In the genomic region with DNA sequence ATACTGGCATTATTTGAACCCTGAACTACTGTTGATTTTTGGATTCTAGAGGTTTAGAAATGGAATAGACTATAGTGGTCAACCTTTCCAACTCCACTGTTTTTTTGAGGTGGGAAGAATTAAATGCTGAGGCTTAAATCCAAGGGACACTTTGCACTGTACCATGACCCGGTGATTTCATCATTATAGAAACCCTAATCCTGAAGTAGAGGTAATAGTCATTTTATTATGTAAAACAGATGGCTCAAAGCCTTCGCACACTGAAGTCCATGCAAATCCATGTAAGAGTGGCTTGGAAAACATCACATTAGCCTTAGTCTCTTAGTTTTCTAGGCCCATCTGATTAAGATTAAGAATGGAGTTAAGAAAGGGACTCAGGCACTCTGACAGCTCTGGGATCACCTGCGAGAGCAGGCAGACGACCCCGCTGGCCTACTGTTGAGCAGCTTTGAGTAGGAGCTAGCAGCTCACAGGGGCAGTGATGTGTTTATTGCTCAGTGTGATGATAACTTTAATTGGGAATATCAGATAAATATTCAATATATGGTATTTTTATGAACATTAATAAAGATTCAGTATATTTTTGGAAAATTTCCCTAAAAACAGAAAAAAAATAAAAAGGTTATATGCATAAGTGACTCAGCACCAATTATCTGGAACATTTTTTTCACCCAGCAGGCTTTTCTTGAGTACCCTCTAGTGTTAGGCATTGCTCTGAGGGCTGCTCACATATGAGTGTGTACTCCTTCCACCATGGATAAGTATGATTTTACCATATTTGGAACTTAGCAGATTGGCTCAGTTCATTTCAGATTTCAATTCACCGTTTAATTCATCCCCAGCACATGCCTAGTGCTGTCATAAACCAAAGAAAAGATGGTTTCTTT, we compare ENCODE assay signal across 12 cellular contexts. TPM values are rescaled to one million over a fixed set of nuclear protein-coding genes. Genes with fewer than 3 reads are reported as not detected.
DNase-seq lines count a peak whose midpoint lies in the region; ATAC-seq, FAIRE-seq and TF ChIP-seq lines count a peak whose summit lies in the region.
"Had no signal": no experiment of that assay in that cellular context is flagged by ENCODE, and none has a peak within 500 bp of the region (broad histone marks: within the 10 kb centered on the region; RNA-seq: fewer than 3 reads in every experiment).

No MANE protein-coding gene starts in this region.

- no peak for DNase-seq in activated CD4-positive, alpha-beta memory T cell treated with anti-CD3 and anti-CD28 coated beads, Interleukin-2, amount 10 ng/mL, durations not matched to agents 7 days and 5 days
- no peak for DNase-seq in activated CD4-positive, alpha-beta memory T cell treated with anti-CD3 and anti-CD28 coated beads for 36 hours
- DNase-seq in NCI-H2171 (lab: John Stamatoyannopoulos, UW) (peak; percentile 3), K562 (ENCODE audit: extremely low read depth in 1 of 4, low spot score in 3 of 4) (no peak), osteoblast (ENCODE audit: insufficient read length, low spot score, missing footprints) (no peak), uterus (no peak)
- DNase-seq: GDM1, NCI-H1417 treated with DMSO at 0.1 percent for 48 hours had no signal

- H3K36me3 Mint-ChIP-seq in activated CD4-positive, alpha-beta memory T cell treated with anti-CD3 and anti-CD28 coated beads, Interleukin-2, amount 10 ng/mL, durations not matched to agents 7 days and 5 days (ENCODE audit: low read depth) = peaks cover 18% of the 10 kb centered on the region
- peaks cover 2% of the 10 kb centered on the region for H3K36me3 Mint-ChIP-seq in activated CD4-positive, alpha-beta memory T cell treated with anti-CD3 and anti-CD28 coated beads for 36 hours
- H3K36me3 Mint-ChIP-seq: stimulated activated memory B cell treated with anti-CD40 and anti-IgM and Interleukin-4, amounts not matched to agents 10 μg/mL and 1 μg/mL and 100 μg/mL, for 72 hours had no signal

- H3K27ac ChIP-seq in K562 (ENCODE audit: extremely low read depth, low read depth, low read length) (peak overlapping the region; percentile 46; the same call in 2 of the 3 replicates), osteoblast (ENCODE audit: low read depth, low read length) (no peak overlapping the region), uterus (no peak overlapping the region)

- H3K4me2 ChIP-seq in K562 (ENCODE audit: insufficient read depth, low read length) (no peak overlapping the region), osteoblast (ENCODE audit: insufficient read depth, low read length) (no peak overlapping the region)

- peak overlapping the region; percentile 6 for H3K27ac Mint-ChIP-seq in activated CD4-positive, alpha-beta memory T cell treated with anti-CD3 and anti-CD28 coated beads, Interleukin-2, amount 10 ng/mL, durations not matched to agents 7 days and 5 days
- H3K27ac Mint-ChIP-seq in activated CD4-positive, alpha-beta memory T cell treated with anti-CD3 and anti-CD28 coated beads for 36 hours = no peak overlapping the region
- H3K27ac Mint-ChIP-seq: B cell had no signal

- in situ Hi-C loops in K562 (cut with MboI) = no loop called here

- TF ChIP-seq POLR2A in K562 (conservative IDR thresholded peaks at IDR 0.05) = no peak
- TF ChIP-seq POLR2A in uterus (IDR thresholded peaks at IDR 0.05) = no peak

- CTCF ChIA-PET in activated CD4-positive, alpha-beta memory T cell treated with anti-CD3 and anti-CD28 coated beads, Interleukin-2, amount 10 ng/mL, durations not matched to agents 7 days and 5 days (lab: Charles Lee) = interaction anchor here (1.6 kb wide), 1 partner anchor 13 kb away, joined by 6 read pairs; no protein-coding TSS in a partner anchor
- CTCF ChIA-PET in activated CD4-positive, alpha-beta memory T cell treated with anti-CD3 and anti-CD28 coated beads for 36 hours (lab: Charles Lee) = interaction anchor here (0.6 kb wide), 1 partner anchor 546 kb away, joined by 3 read pairs; no protein-coding TSS in a partner anchor
- CTCF ChIA-PET in K562 (lab: Yijun Ruan, JAX; ENCODE audit: low intra/inter-chr PET ratio) = no interaction called here

- H3K9me3 ChIP-seq in K562 (replicated peaks; ENCODE audit: control insufficient read depth, insufficient read depth, low read depth, low read length) = no peaks in the 10 kb centered on the region
- H3K9me3 ChIP-seq in osteoblast (ENCODE audit: low read depth, low read length) = no peaks in the 10 kb centered on the region
- no peaks in the 10 kb centered on the region for H3K9me3 ChIP-seq in uterus

- H3K4me3 ChIP-seq in K562 (no peak overlapping the region), osteoblast (ENCODE audit: insufficient read depth, low read length) (no peak overlapping the region), uterus (no peak overlapping the region)

- 63% methylated on average over 6 of the region's 6 CpGs for WGBS in K562 (ENCODE audit: insufficient coverage, low coverage, missing lambda C conversion rate)

- TF ChIP-seq RAD21 in K562 (CRISPR knock-in tag; conservative IDR thresholded peaks at IDR 0.05 in 1 of 2, IDR thresholded peaks at IDR 0.05 in 1 of 2) = no peak

- H2AFZ ChIP-seq in K562 (ENCODE audit: low read depth, low read length) = peak overlapping the region; percentile 58; the same call in 1 of the 2 replicates
- H2AFZ ChIP-seq in osteoblast (ENCODE audit: low read length) = no peak overlapping the region

- H3K27me3 ChIP-seq in K562 (ENCODE audit: control insufficient read depth in 2 of 2, insufficient read depth in 2 of 2, low read length in 2 of 2) (no peaks in the 10 kb centered on the region), osteoblast (ENCODE audit: insufficient read depth, low read length) (no peaks in the 10 kb centered on the region), uterus (no peaks in the 10 kb centered on the region)

- no peak for TF ChIP-seq CTCF in K562 (IDR thresholded peaks at IDR 0.05 in 2 of 3, conservative IDR thresholded peaks at IDR 0.05 in 1 of 3; ENCODE audit: insufficient read depth in 2 of 3, low read depth in 1 of 3, low read length in 3 of 3)
- TF ChIP-seq CTCF in osteoblast (IDR thresholded peaks at IDR 0.05; ENCODE audit: extremely low read depth, low read depth, low read length) = peak; percentile 16
- TF ChIP-seq CTCF in uterus (IDR thresholded peaks at IDR 0.05) = no peak

- no peak overlapping the region for H3K9ac ChIP-seq in K562 (ENCODE audit: insufficient read depth in 1 of 2, low read depth in 2 of 2, low read length in 2 of 2)

- H3K36me3 ChIP-seq in K562 (ENCODE audit: control insufficient read depth, insufficient read depth, low read length) = no peaks in the 10 kb centered on the region
- no peaks in the 10 kb centered on the region for H3K36me3 ChIP-seq in osteoblast (ENCODE audit: insufficient read depth, low read length)
- no peaks in the 10 kb centered on the region for H3K36me3 ChIP-seq in uterus

- no peaks in the 10 kb centered on the region for H3K9me1 ChIP-seq in K562 (ENCODE audit: control insufficient read depth, insufficient read depth, low read length)

- ATAC-seq in K562 (peak; percentile 66), HG02763 (IDR thresholded peaks at IDR 0.05; ENCODE audit: unreplicated experiment) (no peak), GM21423 (IDR thresholded peaks at IDR 0.05; ENCODE audit: unreplicated experiment) (no peak)
- ATAC-seq: stimulated activated memory B cell treated with anti-CD40 and anti-IgM and Interleukin-4, amounts not matched to agents 10 μg/mL and 1 μg/mL and 100 μg/mL, for 72 hours had no signal

- peaks cover 19% of the 10 kb centered on the region; the same call in 2 of the 3 replicates for H3K79me2 ChIP-seq in K562 (ENCODE audit: control insufficient read depth, insufficient read depth, low read length)
- peaks cover 14% of the 10 kb centered on the region for H3K79me2 ChIP-seq in osteoblast (ENCODE audit: insufficient read depth, low read length)

- H3K4me1 ChIP-seq in K562 (replicated peaks in 1 of 2; ENCODE audit: control insufficient read depth in 2 of 2, insufficient read depth in 2 of 2, low read length in 2 of 2) (peaks cover 0 to 12% of the 10 kb centered on the region in 2 experiments; a peak in 3 of 5 replicates), osteoblast (ENCODE audit: insufficient read depth, low read length) (no peaks in the 10 kb centered on the region), uterus (no peaks in the 10 kb centered on the region)

- POLR2A ChIA-PET in activated CD4-positive, alpha-beta memory T cell treated with anti-CD3 and anti-CD28 coated beads, Interleukin-2, amount 10 ng/mL, durations not matched to agents 7 days and 5 days (lab: Charles Lee) = interaction anchor here (2.3 kb wide), 1 partner anchor 14 kb away, joined by 11 read pairs; a partner anchor contains a TSS
- POLR2A ChIA-PET in activated CD4-positive, alpha-beta memory T cell treated with anti-CD3 and anti-CD28 coated beads for 36 hours (lab: Charles Lee) = no interaction called here
- POLR2A ChIA-PET in K562 (lab: Yijun Ruan, JAX) = no interaction called here

- no peaks in the 10 kb centered on the region for H4K20me1 ChIP-seq in K562 (replicated peaks; ENCODE audit: control insufficient read depth, insufficient read depth, low read length)
- no peaks in the 10 kb centered on the region for H4K20me1 ChIP-seq in osteoblast (ENCODE audit: insufficient read depth, low read length)

- no peaks in the 10 kb centered on the region for H3K9me3 Mint-ChIP-seq in activated CD4-positive, alpha-beta memory T cell treated with anti-CD3 and anti-CD28 coated beads, Interleukin-2, amount 10 ng/mL, durations not matched to agents 7 days and 5 days
- H3K9me3 Mint-ChIP-seq in activated CD4-positive, alpha-beta memory T cell treated with anti-CD3 and anti-CD28 coated beads for 36 hours = no peaks in the 10 kb centered on the region
- H3K9me3 Mint-ChIP-seq: stimulated activated memory B cell treated with anti-CD40 and anti-IgM and Interleukin-4, amounts not matched to agents 10 μg/mL and 1 μg/mL and 100 μg/mL, for 72 hours had no signal

- TF ChIP-seq EP300 in K562 (IDR thresholded peaks at IDR 0.05; ENCODE audit: low read length) = no peak

- peak overlapping the region; percentile 1 for H3K4me3 Mint-ChIP-seq in activated CD4-positive, alpha-beta memory T cell treated with anti-CD3 and anti-CD28 coated beads, Interleukin-2, amount 10 ng/mL, durations not matched to agents 7 days and 5 days
- no peak overlapping the region for H3K4me3 Mint-ChIP-seq in activated CD4-positive, alpha-beta memory T cell treated with anti-CD3 and anti-CD28 coated beads for 36 hours
- H3K4me3 Mint-ChIP-seq: B cell; stimulated activated memory B cell treated with anti-CD40 and anti-IgM and Interleukin-4, amounts not matched to agents 10 μg/mL and 1 μg/mL and 100 μg/mL, for 72 hours had no signal

- no peaks in the 10 kb centered on the region for H3K27me3 Mint-ChIP-seq in activated CD4-positive, alpha-beta memory T cell treated with anti-CD3 and anti-CD28 coated beads, Interleukin-2, amount 10 ng/mL, durations not matched to agents 7 days and 5 days
- H3K27me3 Mint-ChIP-seq in activated CD4-positive, alpha-beta memory T cell treated with anti-CD3 and anti-CD28 coated beads for 36 hours = no peaks in the 10 kb centered on the region
- H3K27me3 Mint-ChIP-seq: B cell; stimulated activated memory B cell treated with anti-CD40 and anti-IgM and Interleukin-4, amounts not matched to agents 10 μg/mL and 1 μg/mL and 100 μg/mL, for 72 hours had no signal

- no TSS peak for BruUV-seq in K562 (replicated peaks; lab: Mats Ljungman, UMichigan)

- peaks cover 39% of the 10 kb centered on the region for H3K4me1 Mint-ChIP-seq in activated CD4-positive, alpha-beta memory T cell treated with anti-CD3 and anti-CD28 coated beads, Interleukin-2, amount 10 ng/mL, durations not matched to agents 7 days and 5 days
- H3K4me1 Mint-ChIP-seq in activated CD4-positive, alpha-beta memory T cell treated with anti-CD3 and anti-CD28 coated beads for 36 hours (ENCODE audit: low read depth) = peaks cover 28% of the 10 kb centered on the region

- intact Hi-C loops in activated CD4-positive, alpha-beta memory T cell treated with anti-CD3 and anti-CD28 coated beads for 36 hours (cut with micrococcal nuclease) = loop anchor here (5.0 kb wide), 1 partner anchor 149 kb away; no protein-coding TSS in a partner anchor
- intact Hi-C loops in K562 (cut with micrococcal nuclease) = no loop called here
- intact Hi-C loops in uterus (cut with DNase I; ENCODE audit: low total_unique reads) = no loop called here

- FAIRE-seq in K562 (lab: Jason Lieb, UNC) = no peak

RNA-seq across cellular contexts. Expression of a gene that starts 13.4 kb away (rescaled TPM):
- 1 to 10 TPM; 6.2 TPM for total RNA-seq in activated CD4-positive, alpha-beta memory T cell treated with anti-CD3 and anti-CD28 coated beads, Interleukin-2, amount 10 ng/mL, durations not matched to agents 7 days and 5 days
- total RNA-seq in activated CD4-positive, alpha-beta memory T cell treated with anti-CD3 and anti-CD28 coated beads for 36 hours = 1 to 10 TPM; 5.5 to 6.3 TPM
- 2.6 and 8.5 TPM in 2 replicates for total RNA-seq in K562 (2011; cell fraction: chromatin; rRNA removed; ENCODE audit: low replicate concordance)
- total RNA-seq in K562 (2011; cell fraction: nucleolus; rRNA removed) = 2.2 and 2.8 TPM in 2 replicates
- total RNA-seq in K562 (2011; cell fraction: nucleoplasm; rRNA removed) = 5.3 and 7.3 TPM in 2 replicates
- total RNA-seq in K562 (2014; rRNA removed) = 2.8 and 2.9 TPM in 2 replicates
- 5.1 and 5.5 TPM in 2 replicates for total RNA-seq in K562 (2014; rRNA removed; fragmentation: Illumina TruSeq; extraction: Trizol)
- total RNA-seq in K562 (2015; rRNA removed; fragmentation: Illumina TruSeq; extraction: Trizol) = 4.4 and 5.4 TPM in 2 replicates
- total RNA-seq in K562 (2021) = 4.1 and 4.6 TPM in 2 replicates
- polyA plus RNA-seq in K562 (2011; rRNA removed) = 2.5 and 3.2 TPM in 2 replicates
- 1.3 and 2.3 TPM in 2 replicates for polyA plus RNA-seq in K562 (2011; cell fraction: cytosol; rRNA removed)
- 2.6 and 4.0 TPM in 2 replicates for polyA plus RNA-seq in K562 (2011; cell fraction: nucleus; rRNA removed)
- polyA plus RNA-seq in K562 (2012) = 1.8 and 2.1 TPM in 2 replicates
- polyA plus RNA-seq in K562 (2014; fragmentation: Illumina TruSeq; extraction: Trizol) = 2.2 and 2.9 TPM in 2 replicates
- 1 to 10 TPM; 3.5 to 5.9 TPM for polyA plus RNA-seq in K562 (2014; fragmentation: Nextera tagmentation; extraction: Ambion mirVana)
- 1.4 and 1.5 TPM in 2 replicates for polyA plus RNA-seq in K562 (2014; rRNA removed)
- 8.3 and 10.2 TPM in 2 replicates for polyA minus RNA-seq in K562 (2011; rRNA and poly(A)+ RNA removed)
- 5.1 and 5.4 TPM in 2 replicates for polyA minus RNA-seq in K562 (2011; cell fraction: cytosol; rRNA and poly(A)+ RNA removed)
- 2.3 and 6.3 TPM in 2 replicates for polyA minus RNA-seq in K562 (2011; cell fraction: nucleus; rRNA and poly(A)+ RNA removed)
- 4.0 and 4.7 TPM in 2 replicates for total RNA-seq in osteoblast
- total RNA-seq in uterus = 1 to 10 TPM in 3 of 4 donors, under 1 TPM in 1; 0.51 to 7.1 (median 2.0) TPM

RNA-seq across cellular contexts. Expression of a gene that starts 14.5 kb away (rescaled TPM):
- 1 to 10 TPM; 7.1 to 8.2 TPM for total RNA-seq in activated CD4-positive, alpha-beta memory T cell treated with anti-CD3 and anti-CD28 coated beads, Interleukin-2, amount 10 ng/mL, durations not matched to agents 7 days and 5 days
- 1 to 10 TPM; 7.1 to 7.5 TPM for total RNA-seq in activated CD4-positive, alpha-beta memory T cell treated with anti-CD3 and anti-CD28 coated beads for 36 hours
- total RNA-seq in K562 (2011; cell fraction: chromatin; rRNA removed; ENCODE audit: low replicate concordance) = 5.3 and 12.6 TPM in 2 replicates
- total RNA-seq in K562 (2011; cell fraction: nucleolus; rRNA removed) = 2.5 and 3.2 TPM in 2 replicates
- total RNA-seq in K562 (2011; cell fraction: nucleoplasm; rRNA removed) = 9.2 and 16.5 TPM in 2 replicates
- total RNA-seq in K562 (2014; rRNA removed) (6.4 and 6.8 TPM in 2 replicates), K562 (2014; rRNA removed; fragmentation: Illumina TruSeq; extraction: Trizol) (14.6 and 16.0 TPM in 2 replicates), K562 (2015; rRNA removed; fragmentation: Illumina TruSeq; extraction: Trizol) (10.9 and 11.3 TPM in 2 replicates), K562 (2021) (11.2 and 13.2 TPM in 2 replicates), osteoblast (7.6 and 8.8 TPM in 2 replicates), uterus (10 to 100 TPM; 15.9 to 27.9 (median 20.3) TPM)
- polyA plus RNA-seq in K562 (2011; rRNA removed) (26.8 and 36.6 TPM in 2 replicates), K562 (2014; fragmentation: Illumina TruSeq; extraction: Trizol) (13.2 and 17.7 TPM in 2 replicates), K562 (2014; fragmentation: Nextera tagmentation; extraction: Ambion mirVana) (10 to 100 TPM in 1 of 2 experiments, 1 to 10 TPM in 1; 7.7 to 12.0 TPM), K562 (2014; rRNA removed) (13.5 and 14.8 TPM in 2 replicates)
- 5.7 and 15.9 TPM in 2 replicates for polyA plus RNA-seq in K562 (2011; cell fraction: cytosol; rRNA removed)
- polyA plus RNA-seq in K562 (2011; cell fraction: nucleus; rRNA removed) = 8.2 and 16.8 TPM in 2 replicates
- polyA plus RNA-seq in K562 (2012) = 10.7 and 16.5 TPM in 2 replicates
- polyA minus RNA-seq in K562 (2011; rRNA and poly(A)+ RNA removed) = 16.3 and 26.2 TPM in 2 replicates
- 5.6 and 5.9 TPM in 2 replicates for polyA minus RNA-seq in K562 (2011; cell fraction: cytosol; rRNA and poly(A)+ RNA removed)
- polyA minus RNA-seq in K562 (2011; cell fraction: nucleus; rRNA and poly(A)+ RNA removed) = 2.8 and 10.9 TPM in 2 replicates
